4 cellular contexts compared by ENCODE assay signal in genomic region chr16:74410057-74410957, GRCh38. TPM values are rescaled to one million over a fixed set of nuclear protein-coding genes. Genes with fewer than 3 reads are reported as not detected.
"Had no signal": no experiment of that assay in that cellular context is flagged by ENCODE, and none has a peak within 500 bp of the region (broad histone marks: within the 10 kb centered on the region; RNA-seq: fewer than 3 reads in every experiment).

No MANE protein-coding gene starts in this region.

RNA-seq across cellular contexts. Expression of gene CLEC18B, which starts 11.0 kb away (rescaled TPM):
- total RNA-seq: ascending aorta, LHCN-M2, SK-MEL-5 had no signal

RNA-seq across cellular contexts. Expression of gene NPIPB15, which starts 34.2 kb away (rescaled TPM):
- total RNA-seq: ascending aorta, Right ventricle myocardium inferior, SK-MEL-5 had no signal
